15 cellular contexts compared by ENCODE assay signal in the genomic region with DNA sequence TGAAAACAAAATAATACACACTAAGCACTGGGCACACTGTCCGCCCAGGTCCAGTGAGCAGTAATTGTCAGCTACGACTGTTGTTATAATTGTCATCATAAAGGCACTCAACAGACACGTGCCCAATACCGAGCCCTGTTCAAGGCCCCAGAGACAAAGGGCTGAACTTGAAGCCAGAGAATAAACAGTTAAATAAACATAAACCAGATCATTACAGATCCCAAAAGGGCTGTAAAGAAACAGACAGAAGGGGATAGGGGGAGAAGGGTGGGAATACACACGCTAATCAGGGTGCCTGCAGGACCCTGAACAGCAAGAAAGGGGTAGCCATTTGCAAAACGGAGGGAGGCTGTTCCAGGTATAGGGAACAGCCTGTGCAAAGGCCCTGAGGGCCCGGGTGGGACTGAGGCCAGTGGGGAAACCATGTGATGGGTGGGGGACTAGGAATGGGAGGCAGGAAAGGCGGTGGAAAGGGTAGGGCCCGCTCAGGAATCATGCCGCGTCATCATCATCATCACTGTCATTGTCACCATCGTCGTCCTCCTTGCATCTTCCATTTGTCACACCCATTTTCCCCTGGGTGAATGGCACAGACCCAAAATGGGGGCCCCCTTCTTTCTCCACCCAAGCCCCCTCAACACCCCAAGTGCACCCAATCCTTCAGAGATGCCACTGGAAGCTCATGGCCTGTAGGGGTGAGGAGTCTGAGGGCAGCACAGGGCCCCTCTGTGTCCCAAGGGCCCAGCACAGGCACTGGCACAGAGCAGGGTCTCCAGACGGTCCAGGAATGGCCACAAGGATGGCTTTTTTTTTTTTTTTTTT. TPM values are rescaled to one million over a fixed set of nuclear protein-coding genes. Genes with fewer than 3 reads are reported as not detected.
DNase-seq lines count a peak whose midpoint lies in the region; ATAC-seq and TF ChIP-seq lines count a peak whose summit lies in the region.
"Had no signal": no experiment of that assay in that cellular context is flagged by ENCODE, and none has a peak within 500 bp of the region (broad histone marks: within the 10 kb centered on the region; RNA-seq: fewer than 3 reads in every experiment).

No MANE protein-coding gene starts in this region.

- H3K27ac ChIP-seq in muscle layer of duodenum (ENCODE audit: low read length): peak overlapping the region; percentile 54
- no peak overlapping the region for H3K27ac ChIP-seq in colonic mucosa
- no peak overlapping the region for H3K27ac ChIP-seq in tibial artery

- no peaks in the 10 kb centered on the region for H3K36me3 Mint-ChIP-seq in natural killer cell
- no peaks in the 10 kb centered on the region for H3K36me3 Mint-ChIP-seq in natural killer cell treated with Interleukin-12 subunit alpha and Interleukin-12 subunit beta and Interleukin-15 and Interleukin-18, amount 100 ng/mL, for 72 hours
- H3K36me3 Mint-ChIP-seq in chondrocyte (ENCODE audit: low read depth): peaks cover 9% of the 10 kb centered on the region

- DNase-seq in natural killer cell (no peak), chondrocyte (ENCODE audit: low spot score) (peak; percentile 56), NCI-H2081 treated with DMSO at 0.1 percent for 48 hours (lab: John Stamatoyannopoulos, UW) (no peak), colonic mucosa (no peak), tibial artery (no peak)
- no peak for DNase-seq in natural killer cell treated with Interleukin-12 subunit alpha and Interleukin-12 subunit beta and Interleukin-15 and Interleukin-18, amount 100 ng/mL, for 72 hours (ENCODE audit: low spot score)
- DNase-seq: activated CD4-positive, CD25-positive, alpha-beta regulatory T cell; esophagus squamous epithelium; GDM1; KG1; NCI-H187; NCI-H82 had no signal

- H3K9me3 Mint-ChIP-seq in natural killer cell: no peaks in the 10 kb centered on the region
- H3K9me3 Mint-ChIP-seq in natural killer cell treated with Interleukin-12 subunit alpha and Interleukin-12 subunit beta and Interleukin-15 and Interleukin-18, amount 100 ng/mL, for 72 hours: no peaks in the 10 kb centered on the region
- H3K9me3 Mint-ChIP-seq in chondrocyte (ENCODE audit: low read depth): no peaks in the 10 kb centered on the region

- H3K4me1 ChIP-seq in muscle layer of duodenum (ENCODE audit: control insufficient read depth in 1 of 2, insufficient read depth in 2 of 2, low read length in 2 of 2): peaks cover 9 to 34% of the 10 kb centered on the region in 2 donors
- peaks cover 25% of the 10 kb centered on the region for H3K4me1 ChIP-seq in colonic mucosa
- peaks cover 0 to 83% (median 56%) of the 10 kb centered on the region in 4 donors for H3K4me1 ChIP-seq in tibial artery

- ATAC-seq in natural killer cell (no peak), HG03354 (IDR thresholded peaks at IDR 0.05; ENCODE audit: poor library complexity, severe bottlenecking, unreplicated experiment) (no peak)
- ATAC-seq in natural killer cell treated with Interleukin-12 subunit alpha and Interleukin-12 subunit beta and Interleukin-15 and Interleukin-18, amount 100 ng/mL, for 72 hours: no peak

- H3K27me3 Mint-ChIP-seq in natural killer cell (ENCODE audit: low read depth in 2 of 2) (no peaks in the 10 kb centered on the region), chondrocyte (ENCODE audit: low read depth) (no peaks in the 10 kb centered on the region)
- H3K27me3 Mint-ChIP-seq in natural killer cell treated with Interleukin-12 subunit alpha and Interleukin-12 subunit beta and Interleukin-15 and Interleukin-18, amount 100 ng/mL, for 72 hours: no peaks in the 10 kb centered on the region

- H3K9ac ChIP-seq in colonic mucosa (ENCODE audit: low read depth in 2 of 2, low read length in 2 of 2): no peak overlapping the region

- H3K4me3 Mint-ChIP-seq in natural killer cell (no peak overlapping the region), chondrocyte (ENCODE audit: unreplicated experiment) (no peak overlapping the region)
- no peak overlapping the region for H3K4me3 Mint-ChIP-seq in natural killer cell treated with Interleukin-12 subunit alpha and Interleukin-12 subunit beta and Interleukin-15 and Interleukin-18, amount 100 ng/mL, for 72 hours

- H3K9me3 ChIP-seq in muscle layer of duodenum (ENCODE audit: control insufficient read depth in 1 of 2, low read length in 2 of 2) (no peaks in the 10 kb centered on the region), colonic mucosa (no peaks in the 10 kb centered on the region), tibial artery (no peaks in the 10 kb centered on the region)
- H3K9me3 ChIP-seq: esophagus squamous epithelium had no signal

- H3K27ac Mint-ChIP-seq in natural killer cell (peak overlapping the region; percentile 29 to 75), chondrocyte (ENCODE audit: unreplicated experiment) (peak overlapping the region; percentile 75)
- peak overlapping the region in 1 of 2 donors; percentile 36 for H3K27ac Mint-ChIP-seq in natural killer cell treated with Interleukin-12 subunit alpha and Interleukin-12 subunit beta and Interleukin-15 and Interleukin-18, amount 100 ng/mL, for 72 hours

- no peaks in the 10 kb centered on the region for H3K27me3 ChIP-seq in muscle layer of duodenum (ENCODE audit: low read depth, low read length)
- no peaks in the 10 kb centered on the region for H3K27me3 ChIP-seq in colonic mucosa
- H3K27me3 ChIP-seq in tibial artery: no peaks in the 10 kb centered on the region
- H3K27me3 ChIP-seq: cardiac muscle cell, esophagus squamous epithelium had no signal

- H3K36me3 ChIP-seq in muscle layer of duodenum (ENCODE audit: control insufficient read depth in 1 of 2, insufficient read depth in 2 of 2, low read length in 2 of 2) (peaks cover 0 to 9% of the 10 kb centered on the region in 2 donors), colonic mucosa (no peaks in the 10 kb centered on the region), tibial artery (peaks cover 9 to 18% (median 17%) of the 10 kb centered on the region in 3 donors)

- intact Hi-C loops in natural killer cell (cut with micrococcal nuclease): no loop called here
- intact Hi-C loops in colonic mucosa (cut with DNase I): no loop called here
- intact Hi-C loops in tibial artery (cut with DNase I; ENCODE audit: low total_unique reads): loop anchor here (10.0 kb wide), 2 partner anchors 102 to 232 kb away; partner anchors contain the start of genes HAPSTR1 and USP7

- H3K4me3 ChIP-seq in muscle layer of duodenum (ENCODE audit: low read depth in 1 of 2, low read length in 2 of 2): no peak overlapping the region
- no peak overlapping the region for H3K4me3 ChIP-seq in colonic mucosa
- no peak overlapping the region for H3K4me3 ChIP-seq in tibial artery
- H3K4me3 ChIP-seq: cardiac muscle cell, esophagus squamous epithelium had no signal

- peaks cover 38 to 59% of the 10 kb centered on the region in 2 donors for H3K4me1 Mint-ChIP-seq in natural killer cell
- peaks cover 35 to 41% of the 10 kb centered on the region in 2 donors for H3K4me1 Mint-ChIP-seq in natural killer cell treated with Interleukin-12 subunit alpha and Interleukin-12 subunit beta and Interleukin-15 and Interleukin-18, amount 100 ng/mL, for 72 hours (ENCODE audit: low read depth in 2 of 2)
- peaks cover 85% of the 10 kb centered on the region for H3K4me1 Mint-ChIP-seq in chondrocyte (ENCODE audit: low read depth)

- TF ChIP-seq CTCF in natural killer cell (IDR thresholded peaks at IDR 0.05) (no peak), chondrocyte (IDR thresholded peaks at IDR 0.05) (no peak), colonic mucosa (IDR thresholded peaks at IDR 0.05) (no peak), tibial artery (IDR thresholded peaks at IDR 0.05) (no peak)

RNA-seq across cellular contexts. Expression of gene CARHSP1, which starts 6.3 kb away (rescaled TPM):
- total RNA-seq in natural killer cell (10 to 100 TPM; 59.0 to 70.0 (median 60.1) TPM), chondrocyte (46.5 to 57.4 TPM (median 54.1 TPM) in 3 replicates), colonic mucosa (10 to 100 TPM; 75.7 to 77.9 TPM)
- total RNA-seq in natural killer cell treated with Interleukin-12 subunit alpha and Interleukin-12 subunit beta and Interleukin-15 and Interleukin-18, amount 100 ng/mL, for 72 hours: 10 to 100 TPM; 66.5 to 70.7 TPM

RNA-seq across cellular contexts. Expression of gene LITAFD, which starts 19.6 kb away (rescaled TPM):
- total RNA-seq in natural killer cell: 1 to 10 TPM in 1 of 3 donors, under 1 TPM in 2; 0.21 to 1.1 (median 0.29) TPM
- total RNA-seq in natural killer cell treated with Interleukin-12 subunit alpha and Interleukin-12 subunit beta and Interleukin-15 and Interleukin-18, amount 100 ng/mL, for 72 hours: not detected
- not detected in 3 replicates for total RNA-seq in chondrocyte
- not detected for total RNA-seq in colonic mucosa
- total RNA-seq: cardiac muscle cell, esophagus squamous epithelium had no signal
